Comparison of ENCODE assay signal across 21 cellular contexts in genomic region chr5:90555666-90556065, GRCh38. TPM values are rescaled to one million over a fixed set of nuclear protein-coding genes. Genes with fewer than 3 reads are reported as not detected.
"Had no signal": no experiment of that assay in that cellular context is flagged by ENCODE, and none has a peak within 500 bp of the region (broad histone marks: within the 10 kb centered on the region; RNA-seq: fewer than 3 reads in every experiment).

No MANE protein-coding gene starts in this region.

- FAIRE-seq: RCC 7860 had no signal

- H3K4me3 ChIP-seq: MG63, SJSA1, SK-N-MC had no signal

- H3K36me3 ChIP-seq: MG63, SJSA1 had no signal

- H3K9me3 ChIP-seq: MG63, SJSA1 had no signal

- DNase-seq: Karpas-422, KG1, MG63, NCI-H1092, NCI-H1105 treated with DMSO at 0.1 percent for 48 hours, NCI-H1417 treated with DMSO at 0.1 percent for 48 hours, NCI-H146, NCI-H1694 treated with DMSO at 0.1 percent for 48 hours, NCI-H1930, NCI-H2081, NCI-H2107, NCI-H2227 treated with DMSO at 0.1 percent for 48 hours, NCI-H524, NCI-H526 treated with DMSO at 0.1 percent for 48 hours, NCI-H748 treated with DMSO at 0.1 percent for 48 hours, Right ventricle myocardium superior, RPMI8226, SIG-M5 had no signal

- H3K27ac ChIP-seq: SJSA1, SK-N-MC had no signal

RNA-seq across cellular contexts. Expression of gene ADGRV1, which starts 2.9 kb away (rescaled TPM):
- total RNA-seq: Right ventricle myocardium superior had no signal
